ENCODE assay signal across 8 cellular contexts in the genomic region with DNA sequence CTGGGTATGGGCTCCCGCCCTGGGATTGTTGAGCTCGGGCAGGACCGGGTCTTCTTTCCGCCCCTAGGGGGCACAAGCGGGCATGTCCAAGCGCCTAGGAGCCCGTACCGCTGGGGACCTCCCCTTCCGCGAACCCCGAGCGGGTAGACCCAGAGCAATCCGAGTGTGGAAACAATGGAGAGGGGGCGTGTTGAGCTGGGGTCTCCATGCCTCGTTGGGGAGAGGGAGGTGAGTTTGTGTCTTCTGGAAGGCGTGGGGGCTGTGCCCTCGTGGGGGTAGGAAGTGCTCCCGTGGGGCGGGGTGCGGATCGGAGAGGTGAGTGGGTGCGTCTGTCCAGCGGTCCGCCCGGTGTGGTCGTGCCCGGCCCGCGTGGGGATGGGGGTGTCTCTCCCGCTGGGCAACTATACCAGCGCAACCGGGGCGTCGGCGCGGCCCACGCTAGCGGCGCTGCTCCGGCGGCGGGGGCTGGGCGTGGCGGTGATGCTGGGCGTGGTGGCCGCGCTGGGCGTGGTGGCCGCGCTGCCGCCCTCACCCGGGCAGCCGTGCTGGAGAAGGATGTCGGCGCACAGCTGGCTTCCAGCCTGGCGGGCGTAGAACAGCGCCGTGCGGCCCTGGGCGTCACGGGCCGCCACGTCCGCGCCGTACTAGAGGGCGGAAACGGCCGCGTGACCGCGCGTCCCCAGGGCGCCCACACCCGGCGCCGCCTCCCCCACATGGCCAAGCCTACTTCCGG. TPM values are rescaled to one million over a fixed set of nuclear protein-coding genes. Genes with fewer than 3 reads are reported as not detected.
DNase-seq lines count a peak whose midpoint lies in the region; ATAC-seq, FAIRE-seq and TF ChIP-seq lines count a peak whose summit lies in the region.

No MANE protein-coding gene starts in this region.

- H3F3A ChIP-seq in PC-3 (ENCODE audit: low read length, unreplicated experiment) (no peaks in the 10 kb centered on the region), smooth muscle cell (ENCODE audit: low read depth) (no peaks in the 10 kb centered on the region)

- H3K4me1 ChIP-seq in PC-3 (ENCODE audit: insufficient read depth, low read length), result peaks cover 4% of the 10 kb centered on the region; the same call in 1 of the 2 replicates
- peaks cover 4% of the 10 kb centered on the region for H3K4me1 ChIP-seq in keratinocyte (ENCODE audit: control insufficient read depth, extremely low read depth, insufficient read depth, low read length)
- peaks cover 3% of the 10 kb centered on the region for H3K4me1 ChIP-seq in smooth muscle cell (ENCODE audit: low read depth)

- H4K20me1 ChIP-seq in PC-3 (ENCODE audit: low read length) (no peaks in the 10 kb centered on the region), keratinocyte (ENCODE audit: control insufficient read depth, extremely low read depth, insufficient read depth, low read length) (no peaks in the 10 kb centered on the region), smooth muscle cell (ENCODE audit: low read depth) (no peaks in the 10 kb centered on the region)

- CTCF ChIA-PET in PC-3 (lab: Charles Lee), result interaction anchor here (0.5 to 1.5 kb wide), 8 partner anchors 10 to 699 kb away, joined by 3 to 11 read pairs (median 3); a partner anchor contains a TSS

- H2AFZ ChIP-seq in PC-3 (ENCODE audit: low read length), result peak overlapping the region; percentile 100
- H2AFZ ChIP-seq in keratinocyte (ENCODE audit: control insufficient read depth, low read length), result peak overlapping the region; percentile 98
- peak overlapping the region; percentile 70 for H2AFZ ChIP-seq in smooth muscle cell (ENCODE audit: low read depth)

- TSS peak; percentile 80 for BruUV-seq in PC-3 (replicated peaks; lab: Mats Ljungman, UMichigan)

- H3K36me3 ChIP-seq in PC-3 (ENCODE audit: low read depth, low read length) (no peaks in the 10 kb centered on the region), keratinocyte (ENCODE audit: control insufficient read depth in 2 of 2, extremely low read depth in 1 of 2, insufficient read depth in 2 of 2, low read length in 2 of 2) (peaks cover 0 to 4% of the 10 kb centered on the region in 2 experiments), smooth muscle cell (ENCODE audit: low read depth) (no peaks in the 10 kb centered on the region)

- FAIRE-seq in HTR-8/SVneo (lab: Jason Lieb, UNC), result peak; percentile 97
- FAIRE-seq in keratinocyte (lab: Jason Lieb, UNC), result peak; percentile 74

- H3K4me2 ChIP-seq in PC-3 (ENCODE audit: low read length), result peak overlapping the region; percentile 92
- H3K4me2 ChIP-seq in keratinocyte (ENCODE audit: control insufficient read depth, extremely low read depth, insufficient read depth, low read depth, low read length), result peak overlapping the region; percentile 88
- peak overlapping the region; percentile 93 for H3K4me2 ChIP-seq in smooth muscle cell

- H3K9me1 ChIP-seq in keratinocyte (ENCODE audit: control insufficient read depth, extremely low read depth, insufficient read depth, low read length), result no peaks in the 10 kb centered on the region

- peak overlapping the region; percentile 91 for H3K4me3 ChIP-seq in PC-3 (ENCODE audit: low read length)
- H3K4me3 ChIP-seq in keratinocyte (ENCODE audit: control insufficient read depth in 2 of 3, extremely low read depth in 1 of 3, insufficient read depth in 2 of 3, low read depth in 1 of 3, low read length in 3 of 3), result peak overlapping the region; percentile 87 to 94 (median 92)
- peak overlapping the region; percentile 56 for H3K4me3 ChIP-seq in smooth muscle cell

- peak overlapping the region; percentile 86 for H3K9ac ChIP-seq in PC-3 (ENCODE audit: low read length)
- H3K9ac ChIP-seq in keratinocyte (ENCODE audit: control insufficient read depth, extremely low read depth, insufficient read depth, low read length), result peak overlapping the region; percentile 86
- no peak overlapping the region for H3K9ac ChIP-seq in smooth muscle cell (ENCODE audit: low read depth)

- 2% methylated on average over 75 of the region's 79 CpGs for WGBS in smooth muscle cell (ENCODE audit: low lambda C conversion rate)

- H3K27me3 ChIP-seq in PC-3 (ENCODE audit: low read length) (no peaks in the 10 kb centered on the region), keratinocyte (ENCODE audit: control insufficient read depth, extremely low read depth, insufficient read depth, low read length) (no peaks in the 10 kb centered on the region), smooth muscle cell (ENCODE audit: low read depth) (peaks cover 67% of the 10 kb centered on the region)

- 0 out of 2 replicates have a peak overlapping the region, but pooled peaks have one; percentile 21 for H3K27ac ChIP-seq in PC-3 (ENCODE audit: low read length)
- H3K27ac ChIP-seq in keratinocyte (ENCODE audit: control insufficient read depth, insufficient read depth, low read length), result peak overlapping the region; percentile 56
- H3K27ac ChIP-seq in smooth muscle cell (ENCODE audit: low read depth), result no peak overlapping the region

- POLR2A ChIA-PET in PC-3 (lab: Charles Lee; ENCODE audit: unreplicated experiment), result interaction anchor here (0.7 kb wide), 1 partner anchor 41 kb away, joined by 5 read pairs; no protein-coding TSS in a partner anchor

- DNase-seq in DMS114 treated with DMSO at 0.1 percent for 48 hours (lab: John Stamatoyannopoulos, UW; ENCODE audit: unreplicated experiment), result peak; percentile 66
- DNase-seq in HTR-8/SVneo (ENCODE audit: insufficient read length, low spot score), result peak; percentile 96
- peak; percentile 88 for DNase-seq in PC-3
- peak; percentile 60 for DNase-seq in cerebellum (ENCODE audit: low spot score)
- DNase-seq in keratinocyte (ENCODE audit: low read depth, low spot score), result peak; percentile 38
- DNase-seq in smooth muscle cell (lab: John Stamatoyannopoulos, UW; ENCODE audit: unreplicated experiment), result peak; percentile 30

- no peaks in the 10 kb centered on the region for H3K9me3 ChIP-seq in PC-3 (ENCODE audit: low read length)
- H3K9me3 ChIP-seq in keratinocyte (ENCODE audit: control insufficient read depth, low read depth, low read length), result no peaks in the 10 kb centered on the region
- no peaks in the 10 kb centered on the region for H3K9me3 ChIP-seq in smooth muscle cell (replicated peaks; ENCODE audit: low read depth)

- no peaks in the 10 kb centered on the region for H3K9me2 ChIP-seq in PC-3 (replicated peaks; ENCODE audit: low read length)

- ATAC-seq in PC-3 (peak; percentile 91), GM21526 (IDR thresholded peaks at IDR 0.05; ENCODE audit: low FRiP score, unreplicated experiment) (no peak), GM21529 (IDR thresholded peaks at IDR 0.05; ENCODE audit: unreplicated experiment) (no peak)

- TF ChIP-seq CTCF in PC-3 (conservative IDR thresholded peaks at IDR 0.05; ENCODE audit: low read depth, low read length) (peak; percentile 91), keratinocyte (optimal IDR thresholded peaks at IDR 0.05 in 1 of 3, IDR thresholded peaks at IDR 0.05 in 1 of 3, conservative IDR thresholded peaks at IDR 0.05 in 1 of 3; ENCODE audit: extremely low read depth in 1 of 3, insufficient read depth in 2 of 3, low read length in 3 of 3) (peak; percentile 71 to 94 (median 81)), smooth muscle cell (IDR thresholded peaks at IDR 0.05; ENCODE audit: borderline replicate concordance, insufficient read depth, poor library complexity, severe bottlenecking) (peak; percentile 65)

- H3K79me2 ChIP-seq in PC-3 (ENCODE audit: low read length) (no peaks in the 10 kb centered on the region), keratinocyte (ENCODE audit: control insufficient read depth, insufficient read depth, low read length) (no peaks in the 10 kb centered on the region), smooth muscle cell (ENCODE audit: low read depth) (no peaks in the 10 kb centered on the region)

- dilution Hi-C loops in keratinocyte (cut with MboI; ENCODE audit: extremely low pct_ligation_motif_present, low sequenced_read_pairs), result loop anchor here (25.0 kb wide), 1 partner anchor 139 kb away; a partner anchor contains a TSS

- intact Hi-C loops in PC-3 (cut with micrococcal nuclease), result no loop called here

RNA-seq across cellular contexts. Expression of a gene that starts 12.2 kb away (rescaled TPM):
- total RNA-seq in PC-3 (2014; rRNA removed) (0.23 and 0.40 TPM in 2 replicates), cerebellum (22.7 TPM), smooth muscle cell (not detected in 2 replicates)
- polyA plus RNA-seq in keratinocyte (0.13 to 0.18 TPM (median 0.15 TPM) in 3 replicates), smooth muscle cell (not detected in 2 replicates)
- not detected for polyA plus RNA-seq in keratinocyte (2011; ENCODE audit: low read depth)
- polyA plus RNA-seq in keratinocyte (2011; cell fraction: cytosol; rRNA removed), result 0.14 and 0.29 TPM in 2 replicates
- polyA plus RNA-seq in keratinocyte (2011; cell fraction: nucleus; rRNA removed), result 0.14 and 0.28 TPM in 2 replicates
- 0.10 and 0.32 TPM in 2 replicates for polyA plus RNA-seq in keratinocyte (2012; ENCODE audit: low replicate concordance)
- polyA minus RNA-seq in keratinocyte, result 0.07 to 0.59 TPM (median 0.42 TPM) in 3 replicates
- not detected for polyA minus RNA-seq in keratinocyte (2011; cell fraction: cytosol; rRNA and poly(A)+ RNA removed)
- 0.16 and 0.53 TPM in 2 replicates for polyA minus RNA-seq in keratinocyte (2011; cell fraction: nucleus; rRNA and poly(A)+ RNA removed)

RNA-seq across cellular contexts. Expression of a gene that starts 18.5 kb away (rescaled TPM):
- total RNA-seq in PC-3 (2014; rRNA removed) (18.9 and 20.3 TPM in 2 replicates), cerebellum (32.1 TPM), smooth muscle cell (68.0 and 105 TPM in 2 replicates)
- polyA plus RNA-seq in keratinocyte (37.4 to 47.7 TPM (median 40.6 TPM) in 3 replicates), smooth muscle cell (48.6 and 55.1 TPM in 2 replicates)
- polyA plus RNA-seq in keratinocyte (2011; ENCODE audit: low read depth), result 11.4 TPM
- 20.6 and 30.6 TPM in 2 replicates for polyA plus RNA-seq in keratinocyte (2011; cell fraction: cytosol; rRNA removed)
- 24.7 and 38.6 TPM in 2 replicates for polyA plus RNA-seq in keratinocyte (2011; cell fraction: nucleus; rRNA removed)
- polyA plus RNA-seq in keratinocyte (2012; ENCODE audit: low replicate concordance), result 29.2 and 34.1 TPM in 2 replicates
- polyA minus RNA-seq in keratinocyte, result 31.7 to 47.4 TPM (median 40.0 TPM) in 3 replicates
- polyA minus RNA-seq in keratinocyte (2011; cell fraction: cytosol; rRNA and poly(A)+ RNA removed), result 26.3 TPM
- 14.8 and 23.6 TPM in 2 replicates for polyA minus RNA-seq in keratinocyte (2011; cell fraction: nucleus; rRNA and poly(A)+ RNA removed)

RNA-seq across cellular contexts. Expression of a gene that starts 25.8 kb away (rescaled TPM):
- total RNA-seq in PC-3 (2014; rRNA removed), result 212 and 229 TPM in 2 replicates
- 48.5 TPM for total RNA-seq in cerebellum
- polyA plus RNA-seq in keratinocyte, result 146 to 176 TPM (median 153 TPM) in 3 replicates
- polyA plus RNA-seq in keratinocyte (2011; ENCODE audit: low read depth), result 45.4 TPM
- 120 and 126 TPM in 2 replicates for polyA plus RNA-seq in keratinocyte (2011; cell fraction: cytosol; rRNA removed)
- polyA plus RNA-seq in keratinocyte (2011; cell fraction: nucleus; rRNA removed), result 61.6 and 74.2 TPM in 2 replicates
- polyA plus RNA-seq in keratinocyte (2012; ENCODE audit: low replicate concordance), result 67.0 and 79.0 TPM in 2 replicates
- 92.1 to 131 TPM (median 124 TPM) in 3 replicates for polyA minus RNA-seq in keratinocyte
- 107 TPM for polyA minus RNA-seq in keratinocyte (2011; cell fraction: cytosol; rRNA and poly(A)+ RNA removed)
- polyA minus RNA-seq in keratinocyte (2011; cell fraction: nucleus; rRNA and poly(A)+ RNA removed), result 22.1 and 23.2 TPM in 2 replicates
- 144 and 158 TPM in 2 replicates for total RNA-seq in smooth muscle cell
- 215 and 235 TPM in 2 replicates for polyA plus RNA-seq in smooth muscle cell

RNA-seq across cellular contexts. Expression of a gene that starts 28.6 kb away (rescaled TPM):
- total RNA-seq in PC-3 (2014; rRNA removed) (9.3 and 13.4 TPM in 2 replicates), cerebellum (12.2 TPM), smooth muscle cell (6.5 and 8.6 TPM in 2 replicates)
- polyA plus RNA-seq in keratinocyte (10.9 to 17.0 TPM (median 12.4 TPM) in 3 replicates), smooth muscle cell (3.7 and 6.8 TPM in 2 replicates)
- 4.9 TPM for polyA plus RNA-seq in keratinocyte (2011; ENCODE audit: low read depth)
- 9.6 and 13.5 TPM in 2 replicates for polyA plus RNA-seq in keratinocyte (2011; cell fraction: cytosol; rRNA removed)
- 16.9 and 17.9 TPM in 2 replicates for polyA plus RNA-seq in keratinocyte (2011; cell fraction: nucleus; rRNA removed)
- polyA plus RNA-seq in keratinocyte (2012; ENCODE audit: low replicate concordance), result 13.6 and 14.4 TPM in 2 replicates
- polyA minus RNA-seq in keratinocyte, result 13.7 to 27.7 TPM (median 18.3 TPM) in 3 replicates
- polyA minus RNA-seq in keratinocyte (2011; cell fraction: cytosol; rRNA and poly(A)+ RNA removed), result 20.9 TPM
- 4.5 and 8.8 TPM in 2 replicates for polyA minus RNA-seq in keratinocyte (2011; cell fraction: nucleus; rRNA and poly(A)+ RNA removed)

RNA-seq across cellular contexts. Expression of a gene that starts 32.4 kb away (rescaled TPM):
- 145 and 223 TPM in 2 replicates for total RNA-seq in PC-3 (2014; rRNA removed)
- 78.9 TPM for total RNA-seq in cerebellum
- 82.2 to 96.9 TPM (median 95.1 TPM) in 3 replicates for polyA plus RNA-seq in keratinocyte
- polyA plus RNA-seq in keratinocyte (2011; ENCODE audit: low read depth), result 99.9 TPM
- polyA plus RNA-seq in keratinocyte (2011; cell fraction: cytosol; rRNA removed), result 33.5 and 39.2 TPM in 2 replicates
- polyA plus RNA-seq in keratinocyte (2011; cell fraction: nucleus; rRNA removed), result 228 and 250 TPM in 2 replicates
- polyA plus RNA-seq in keratinocyte (2012; ENCODE audit: low replicate concordance), result 80.6 and 87.6 TPM in 2 replicates
- polyA minus RNA-seq in keratinocyte, result 89.5 to 129 TPM (median 110 TPM) in 3 replicates
- 53.9 TPM for polyA minus RNA-seq in keratinocyte (2011; cell fraction: cytosol; rRNA and poly(A)+ RNA removed)
- 78.2 and 114 TPM in 2 replicates for polyA minus RNA-seq in keratinocyte (2011; cell fraction: nucleus; rRNA and poly(A)+ RNA removed)
- total RNA-seq in smooth muscle cell, result 236 and 374 TPM in 2 replicates
- 162 and 179 TPM in 2 replicates for polyA plus RNA-seq in smooth muscle cell

Comparison
In these comparisons a context has a peak if more than half of its experiments do, and no peak if none do; other contexts are left out.
1. DNase-seq: peak in every context shown above with its lines; median percentile 96 in HTR-8/SVneo; 88 in PC-3; 66 in DMS114 treated with DMSO at 0.1 percent for 48 hours; 60 in cerebellum; 38 in keratinocyte; 30 in smooth muscle cell.
2. RNA of a gene that starts 12.2 kb away (total RNA-seq): 22.7 TPM in cerebellum (single experiment); 0.23 to 0.40 TPM in PC-3 and not detected in smooth muscle cell; every median in the first group is over 10 times any median in the second.
3. Peak in every context shown above with its lines, with median percentiles within 50 percentile points of each other: H2AFZ ChIP-seq, H3K4me2 ChIP-seq, H3K4me3 ChIP-seq and CTCF ChIP-seq.